ENCODE assay signal across 1 cellular context in genomic region chr22:49962012-49962750, GRCh38.
TF ChIP-seq lines count a peak whose summit lies in the region.

No MANE protein-coding gene starts in this region.

TF ChIP-seq in HepG2, 621 proteins besides CTCF, POLR2A, EP300 and RAD21 (continued from another document):
- TF ChIP-seq ARID5B (CRISPR knock-in tag; IDR thresholded peaks at IDR 0.05) (peak; percentile 42; the same call in 1 of the 2 replicates), NFE2 (CRISPR knock-in tag; IDR thresholded peaks at IDR 0.05) (no peak), ZNF740 (CRISPR knock-in tag; IDR thresholded peaks at IDR 0.05) (peak; percentile 92), GZF1 (CRISPR knock-in tag; IDR thresholded peaks at IDR 0.05) (0 out of 2 replicates have a peak, but pooled peaks have one; percentile 71), LBX2 (CRISPR knock-in tag; IDR thresholded peaks at IDR 0.05; ENCODE audit: borderline replicate concordance) (0 out of 2 replicates have a peak, but pooled peaks have one; percentile 11), ELF3 (CRISPR knock-in tag; IDR thresholded peaks at IDR 0.05) (peak; percentile 47; the same call in 1 of the 2 replicates), GATAD1 (CRISPR knock-in tag; IDR thresholded peaks at IDR 0.05) (peak; percentile 6; the same call in 1 of the 2 replicates), ZNF414 (CRISPR knock-in tag; IDR thresholded peaks at IDR 0.05) (peak; percentile 48; the same call in 1 of the 2 replicates), YY1 (IDR thresholded peaks at IDR 0.05; ENCODE audit: insufficient read depth, insufficient replicate concordance, low read depth, low read length) (peak; percentile 20), MXI1 (IDR thresholded peaks at IDR 0.05; ENCODE audit: borderline replicate concordance, low read depth, low read length) (peak; percentile 40; the same call in 1 of the 3 replicates), MYC (CRISPR knock-in tag; IDR thresholded peaks at IDR 0.05; ENCODE audit: borderline replicate concordance) (peak; percentile 52; the same call in 1 of the 2 replicates), BATF2 (CRISPR knock-in tag; IDR thresholded peaks at IDR 0.05) (0 out of 2 replicates have a peak, but pooled peaks have one; percentile 24), PRMT3 (CRISPR knock-in tag; IDR thresholded peaks at IDR 0.05; ENCODE audit: borderline replicate concordance, low read depth) (0 out of 2 replicates have a peak, but pooled peaks have one; percentile 23), HNRNPK (IDR thresholded peaks at IDR 0.05; ENCODE audit: low read depth, low read length, poor library complexity, severe bottlenecking) (peak; percentile 88), RBFOX2 (IDR thresholded peaks at IDR 0.05; ENCODE audit: low read depth, low read length) (peak; percentile 42; the same call in 1 of the 2 replicates), MEF2D (CRISPR knock-in tag; IDR thresholded peaks at IDR 0.05) (peak; percentile 64), ZFY (CRISPR knock-in tag; IDR thresholded peaks at IDR 0.05) (peak; percentile 45; the same call in 1 of the 2 replicates), POLR2AphosphoS5 (IDR thresholded peaks at IDR 0.05; ENCODE audit: low read depth, low read length) (peak; percentile 38; the same call in 1 of the 2 replicates), BHLHE40 (IDR thresholded peaks at IDR 0.05; ENCODE audit: low read length) (peak; percentile 83), TAF1 (CRISPR knock-in tag; IDR thresholded peaks at IDR 0.05) (peak; percentile 24), HOXA9 (CRISPR knock-in tag; IDR thresholded peaks at IDR 0.05; ENCODE audit: borderline replicate concordance) (peak; percentile 12; the same call in 1 of the 2 replicates), KDM2A (CRISPR knock-in tag; IDR thresholded peaks at IDR 0.05; ENCODE audit: borderline replicate concordance, low read depth) (peak; percentile 44; the same call in 1 of the 2 replicates)
